In the genomic region with DNA sequence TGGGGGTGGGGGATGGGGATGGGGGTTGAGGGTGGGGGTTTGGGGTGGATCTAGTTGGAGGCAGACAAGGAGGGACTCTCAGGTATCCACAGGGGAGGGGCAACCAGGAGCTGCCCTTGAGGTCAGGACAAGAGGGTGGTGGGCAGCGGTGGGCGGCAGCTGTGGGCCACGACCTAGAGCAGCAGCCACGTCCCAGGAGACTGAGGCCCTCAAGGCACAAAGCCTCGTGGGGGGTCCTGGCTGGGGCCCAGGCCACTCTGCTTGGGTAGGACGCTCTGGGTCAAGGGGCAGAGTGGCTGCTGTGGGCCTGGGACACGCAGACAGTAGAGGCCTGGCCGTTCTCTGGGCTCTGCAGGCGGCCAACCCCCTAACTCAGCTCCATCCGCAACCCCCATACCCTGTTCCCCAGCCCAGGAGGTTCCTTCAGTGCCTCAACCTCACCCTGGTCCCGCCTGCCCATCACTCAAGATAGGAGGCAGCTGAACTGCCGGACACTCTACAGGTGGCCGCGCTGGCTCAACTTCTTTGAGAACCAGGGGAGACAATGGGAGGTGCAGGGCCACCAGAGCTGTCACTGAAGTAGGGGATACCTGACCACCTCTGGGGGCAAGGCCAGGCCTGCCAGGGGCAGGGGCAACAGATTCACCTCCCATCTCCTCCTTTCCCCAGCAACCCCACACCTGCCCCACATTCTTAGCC, we compare ENCODE assay signal across 24 cellular contexts.
DNase-seq lines count a peak whose midpoint lies in the region; ATAC-seq, FAIRE-seq and TF ChIP-seq lines count a peak whose summit lies in the region.
"Had no signal": no experiment of that assay in that cellular context is flagged by ENCODE, and none has a peak within 500 bp of the region (broad histone marks: within the 10 kb centered on the region; RNA-seq: fewer than 3 reads in every experiment).

No MANE protein-coding gene starts in this region.

- no peak for TF ChIP-seq POLR2A in GM12878 (IDR thresholded peaks at IDR 0.05; ENCODE audit: low read depth, low read length)

- CTCF ChIA-PET in HEK293 (lab: Yijun Ruan, JAX): no interaction called here
- CTCF ChIA-PET in GM12878 (lab: Yijun Ruan, JAX): no interaction called here

- in situ Hi-C loops in GM12878 (cut with MboI): no loop called here

- peak; percentile 26 for DNase-seq in NCI-H69 (lab: John Stamatoyannopoulos, UW)
- DNase-seq in GM12878 (ENCODE audit: low read depth, low spot score): peak; percentile 12
- no peak for DNase-seq in stimulated activated CD4-positive, alpha-beta T cell treated with anti-CD3 and anti-CD28 coated beads, Interleukin-2, amount 100 ng/mL, for 48 hours
- no peak for DNase-seq in SKM-1 treated with dmso at 0.1 percent for 144 hours (lab: John Stamatoyannopoulos, UW; ENCODE audit: unreplicated experiment)
- DNase-seq in NCI-H345 (lab: John Stamatoyannopoulos, UW): no peak
- DNase-seq: 8988T; ACHN; BE2C; C1 segment of cervical spinal cord; CD4-positive, alpha-beta memory T cell; CD4-positive, CD25-positive, alpha-beta regulatory T cell; CD8-positive, alpha-beta memory T cell; DMS 273 treated with DMSO at 0.1 percent for 48 hours; DMS153; DMS53; DMS79; DND-41; EL; GDM1 had no signal

- POLR2A ChIA-PET in HEK293 (lab: Yijun Ruan, JAX): no interaction called here
- POLR2A ChIA-PET in GM12878 (lab: Charles Lee): no interaction called here

- H2AFZ ChIP-seq in GM12878 (ENCODE audit: control insufficient read depth, low read depth, low read length): no peak overlapping the region

- SMC1A ChIA-PET in GM12878 (lab: Charles Lee; ENCODE audit: uncharacterized antibody, unreplicated experiment): no interaction called here

- 32% methylated on average over 14 of the region's 14 CpGs for WGBS in GM12878 (ENCODE audit: insufficient coverage, insufficient replicate concordance, low lambda C conversion rate, missing lambda C conversion rate)

- no peaks in the 10 kb centered on the region for H3K9me3 ChIP-seq in HEK293 (ENCODE audit: control insufficient read depth, insufficient read depth, low read depth, low read length)
- no peaks in the 10 kb centered on the region for H3K9me3 ChIP-seq in GM12878 (replicated peaks; ENCODE audit: control insufficient read depth, insufficient read depth, low read length)
- H3K9me3 ChIP-seq: BE2C, BLaER1 had no signal

- no peak for FAIRE-seq in GM12878 (lab: Jason Lieb, UNC)
- FAIRE-seq: A204.1, GM12891, GM19239 had no signal

- no peak overlapping the region for H3K9ac ChIP-seq in GM12878 (ENCODE audit: control insufficient read depth, insufficient read depth, low read length)
- H3K9ac ChIP-seq: BLaER1 had no signal

- H3K4me2 ChIP-seq in GM12878 (ENCODE audit: control insufficient read depth, insufficient read depth): no peak overlapping the region
- H3K4me2 ChIP-seq: BLaER1 had no signal

- intact Hi-C loops in GM12878 (cut with micrococcal nuclease; ENCODE audit: unreplicated experiment): no loop called here

- H4K20me1 ChIP-seq in GM12878 (ENCODE audit: control insufficient read depth, insufficient read depth): no peaks in the 10 kb centered on the region
- H4K20me1 ChIP-seq: BLaER1 had no signal

- no peak for TF ChIP-seq CTCF in HEK293 (tag by site-specific recombination; IDR thresholded peaks at IDR 0.05)
- TF ChIP-seq CTCF in GM12878 (IDR thresholded peaks at IDR 0.05 in 2 of 3, conservative IDR thresholded peaks at IDR 0.05 in 1 of 3; ENCODE audit: control insufficient read depth in 2 of 3, extremely low read depth in 1 of 3, insufficient read depth in 1 of 3, low read depth in 3 of 3, low read length in 3 of 3): no peak

- TF ChIP-seq EP300 in GM12878 (IDR thresholded peaks at IDR 0.05; ENCODE audit: borderline replicate concordance in 1 of 2, control insufficient read depth in 1 of 2, low read depth in 2 of 2, low read length in 2 of 2): no peak

- H3K27me3 ChIP-seq in GM12878 (replicated peaks in 1 of 2; ENCODE audit: control insufficient read depth in 2 of 2, insufficient read depth in 2 of 2, low read length in 1 of 2): no peaks in the 10 kb centered on the region; a peak in 1 of 4 replicates
- H3K27me3 ChIP-seq: BLaER1 had no signal

- H3K4me3 ChIP-seq in HEK293 (ENCODE audit: low read depth, low read length) (no peak overlapping the region), GM12878 (no peak overlapping the region)
- H3K4me3 ChIP-seq: BLaER1 had no signal

- BruUV-seq in GM12878 (replicated peaks; lab: Mats Ljungman, UMichigan): no TSS peak

- H3K4me1 ChIP-seq in HEK293 (ENCODE audit: control insufficient read depth, insufficient read depth, low read length) (no peaks in the 10 kb centered on the region), GM12878 (ENCODE audit: control insufficient read depth, insufficient read depth, low read length) (no peaks in the 10 kb centered on the region)
- H3K4me1 ChIP-seq: BE2C had no signal

- RAD21 ChIA-PET in GM12878 (lab: Charles Lee; ENCODE audit: unreplicated experiment): no interaction called here

- TF ChIP-seq RAD21 in GM12878 (IDR thresholded peaks at IDR 0.05; ENCODE audit: insufficient read depth, low read depth, low read length): no peak

- H3K27ac ChIP-seq in HEK293 (ENCODE audit: extremely low read depth, low read depth, low read length) (no peak overlapping the region), GM12878 (ENCODE audit: control insufficient read depth, insufficient read depth) (no peak overlapping the region)
- H3K27ac ChIP-seq: BLaER1 had no signal

- no peak for ATAC-seq in GM12878

- H3K36me3 ChIP-seq in HEK293 (ENCODE audit: control insufficient read depth in 2 of 2, insufficient read depth in 1 of 2, low read length in 2 of 2) (no peaks in the 10 kb centered on the region), GM12878 (ENCODE audit: control insufficient read depth in 2 of 2, insufficient read depth in 2 of 2, low read length in 1 of 2) (no peaks in the 10 kb centered on the region)
- H3K36me3 ChIP-seq: BE2C, BLaER1 had no signal

- H3K79me2 ChIP-seq in GM12878 (ENCODE audit: control insufficient read depth, insufficient read depth, low read length): no peaks in the 10 kb centered on the region

TF ChIP-seq in HEK293, 187 proteins besides CTCF, POLR2A, EP300 and RAD21 (continues in another document):
- TF ChIP-seq ZNF394 (tag by site-specific recombination; IDR thresholded peaks at IDR 0.05; ENCODE audit: borderline replicate concordance) (no peak), ZNF76 (tag by site-specific recombination; IDR thresholded peaks at IDR 0.05; ENCODE audit: borderline replicate concordance, low read depth) (no peak), ZFHX2 (tag by site-specific recombination; conservative IDR thresholded peaks at IDR 0.05) (0 out of 2 replicates have a peak, but pooled peaks have one; percentile 38)
- TF ChIP-seq, protein P1, sequence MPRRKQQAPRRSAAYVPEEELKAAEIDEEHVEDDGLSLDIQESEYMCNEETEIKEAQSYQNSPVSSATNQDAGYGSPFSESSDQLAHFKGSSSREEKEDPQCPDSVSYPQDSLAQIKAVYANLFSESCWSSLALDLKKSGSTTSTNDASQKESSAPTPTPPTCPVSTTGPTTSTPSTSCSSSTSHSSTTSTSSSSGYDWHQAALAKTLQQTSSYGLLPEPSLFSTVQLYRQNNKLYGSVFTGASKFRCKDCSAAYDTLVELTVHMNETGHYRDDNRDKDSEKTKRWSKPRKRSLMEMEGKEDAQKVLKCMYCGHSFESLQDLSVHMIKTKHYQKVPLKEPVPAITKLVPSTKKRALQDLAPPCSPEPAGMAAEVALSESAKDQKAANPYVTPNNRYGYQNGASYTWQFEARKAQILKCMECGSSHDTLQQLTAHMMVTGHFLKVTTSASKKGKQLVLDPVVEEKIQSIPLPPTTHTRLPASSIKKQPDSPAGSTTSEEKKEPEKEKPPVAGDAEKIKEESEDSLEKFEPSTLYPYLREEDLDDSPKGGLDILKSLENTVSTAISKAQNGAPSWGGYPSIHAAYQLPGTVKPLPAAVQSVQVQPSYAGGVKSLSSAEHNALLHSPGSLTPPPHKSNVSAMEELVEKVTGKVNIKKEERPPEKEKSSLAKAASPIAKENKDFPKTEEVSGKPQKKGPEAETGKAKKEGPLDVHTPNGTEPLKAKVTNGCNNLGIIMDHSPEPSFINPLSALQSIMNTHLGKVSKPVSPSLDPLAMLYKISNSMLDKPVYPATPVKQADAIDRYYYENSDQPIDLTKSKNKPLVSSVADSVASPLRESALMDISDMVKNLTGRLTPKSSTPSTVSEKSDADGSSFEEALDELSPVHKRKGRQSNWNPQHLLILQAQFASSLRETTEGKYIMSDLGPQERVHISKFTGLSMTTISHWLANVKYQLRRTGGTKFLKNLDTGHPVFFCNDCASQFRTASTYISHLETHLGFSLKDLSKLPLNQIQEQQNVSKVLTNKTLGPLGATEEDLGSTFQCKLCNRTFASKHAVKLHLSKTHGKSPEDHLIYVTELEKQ (tag by site-specific recombination; IDR thresholded peaks at IDR 0.05; ENCODE audit: borderline replicate concordance): no peak

TF ChIP-seq in GM12878, 131 proteins besides CTCF, POLR2A, EP300 and RAD21 (continues in another document):
- no peak for TF ChIP-seq SIX5 (IDR thresholded peaks at IDR 0.05; ENCODE audit: low read depth, low read length, severe bottlenecking)
- TF ChIP-seq KAT2A (conservative IDR thresholded peaks at IDR 0.05; ENCODE audit: control insufficient read depth, low read depth, low read length): no peak
- no peak for TF ChIP-seq RAD51 (IDR thresholded peaks at IDR 0.05)
- no peak for TF ChIP-seq ZNF24 (IDR thresholded peaks at IDR 0.05)
- no peak for TF ChIP-seq SREBF1 (IDR thresholded peaks at IDR 0.05; ENCODE audit: low read length)
- TF ChIP-seq, protein P2, sequence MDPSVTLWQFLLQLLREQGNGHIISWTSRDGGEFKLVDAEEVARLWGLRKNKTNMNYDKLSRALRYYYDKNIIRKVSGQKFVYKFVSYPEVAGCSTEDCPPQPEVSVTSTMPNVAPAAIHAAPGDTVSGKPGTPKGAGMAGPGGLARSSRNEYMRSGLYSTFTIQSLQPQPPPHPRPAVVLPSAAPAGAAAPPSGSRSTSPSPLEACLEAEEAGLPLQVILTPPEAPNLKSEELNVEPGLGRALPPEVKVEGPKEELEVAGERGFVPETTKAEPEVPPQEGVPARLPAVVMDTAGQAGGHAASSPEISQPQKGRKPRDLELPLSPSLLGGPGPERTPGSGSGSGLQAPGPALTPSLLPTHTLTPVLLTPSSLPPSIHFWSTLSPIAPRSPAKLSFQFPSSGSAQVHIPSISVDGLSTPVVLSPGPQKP (IDR thresholded peaks at IDR 0.05; ENCODE audit: low read depth, low read length): no peak
- no peak for TF ChIP-seq RFX5 (IDR thresholded peaks at IDR 0.05; ENCODE audit: low read depth, low read length)
- no peak for TF ChIP-seq JUNB (IDR thresholded peaks at IDR 0.05)
- TF ChIP-seq ZZZ3 (IDR thresholded peaks at IDR 0.05; ENCODE audit: control insufficient read depth, insufficient read length, low read depth): no peak
- TF ChIP-seq SPI1 (IDR thresholded peaks at IDR 0.05; ENCODE audit: borderline replicate concordance, insufficient read depth, low read depth, low read length): no peak
- TF ChIP-seq NR2F1 (conservative IDR thresholded peaks at IDR 0.05): no peak

Comparison
In these comparisons a context has a peak if more than half of its experiments do, and no peak if none do; other contexts are left out.
1. DNase-seq: peak in NCI-H69 (single experiment) and GM12878 (single experiment); none in stimulated activated CD4-positive, alpha-beta T cell treated with anti-CD3 and anti-CD28 coated beads, Interleukin-2, amount 100 ng/mL, for 48 hours (0 of 2), SKM-1 treated with dmso at 0.1 percent for 144 hours (single experiment) and NCI-H345 (single experiment).